8 cellular contexts compared by ENCODE assay signal in genomic region chr4:128287159-128287870, GRCh38. TPM values are rescaled to one million over a fixed set of nuclear protein-coding genes. Genes with fewer than 3 reads are reported as not detected.
DNase-seq lines count a peak whose midpoint lies in the region; ATAC-seq and TF ChIP-seq lines count a peak whose summit lies in the region.

TSS of gene PGRMC2 (minus strand) at chr4:128287813. CDS start at chr4:128287790, 23 bp downstream.

- peak within 1 kb of the TSS; percentile 88 for H3K4me3 ChIP-seq in osteoblast (ENCODE audit: insufficient read depth, low read length)

- H2AFZ ChIP-seq in osteoblast (ENCODE audit: low read length): peak within 1 kb of the TSS; percentile 65

- peaks cover 19% of the 10 kb centered on the region for H4K20me1 ChIP-seq in osteoblast (ENCODE audit: insufficient read depth, low read length)

- H3K9me3 Mint-ChIP-seq in activated CD8-positive, alpha-beta memory T cell treated with anti-CD3 and anti-CD28 coated beads, Interleukin-2, amount 10 ng/mL, durations not matched to agents 7 days and 5 days (ENCODE audit: low read depth): no peaks in the 10 kb centered on the region

- peaks cover 56% of the 10 kb centered on the region for H3K79me2 ChIP-seq in osteoblast (ENCODE audit: insufficient read depth, low read length)

- peaks cover 7% of the 10 kb centered on the region for H3K4me1 ChIP-seq in osteoblast (ENCODE audit: insufficient read depth, low read length)

- peak within 1 kb of the TSS; percentile 86 for H3K4me2 ChIP-seq in osteoblast (ENCODE audit: insufficient read depth, low read length)

- peak within 1 kb of the TSS; percentile 86 for H3K27ac ChIP-seq in osteoblast (ENCODE audit: low read depth, low read length)

- no peaks in the 10 kb centered on the region for H3K27me3 ChIP-seq in osteoblast (ENCODE audit: insufficient read depth, low read length)

- DNase-seq in DMS53 treated with DMSO at 0.1 percent for 48 hours (lab: John Stamatoyannopoulos, UW; ENCODE audit: unreplicated experiment): peak; percentile 28
- DNase-seq in GM20000 (ENCODE audit: low spot score): peak; percentile 15
- DNase-seq in activated CD8-positive, alpha-beta memory T cell treated with anti-CD3 and anti-CD28 coated beads, Interleukin-2, amount 10 ng/mL, durations not matched to agents 7 days and 5 days: peak; percentile 74
- DNase-seq in glomerular endothelial cell (ENCODE audit: extremely low read depth, low read depth, low spot score): no peak
- peak; percentile 39 for DNase-seq in osteoblast (ENCODE audit: insufficient read length, low spot score, missing footprints)
- no peak for DNase-seq in cortex of kidney (lab: John Stamatoyannopoulos, UW)

- TF ChIP-seq CTCF in GM20000 (IDR thresholded peaks at IDR 0.05; ENCODE audit: extremely low read depth, missing control alignments) (no peak), osteoblast (IDR thresholded peaks at IDR 0.05; ENCODE audit: extremely low read depth, low read depth, low read length) (no peak)

- CTCF ChIA-PET in activated CD8-positive, alpha-beta memory T cell treated with anti-CD3 and anti-CD28 coated beads, Interleukin-2, amount 10 ng/mL, durations not matched to agents 7 days and 5 days (lab: Charles Lee): interaction anchor here (1.3 to 2.3 kb wide), 2 partner anchors 9 to 68 kb away, joined by 3 to 4 read pairs; no protein-coding TSS in a partner anchor

- peak within 1 kb of the TSS; percentile 78 for H3K4me3 Mint-ChIP-seq in activated CD8-positive, alpha-beta memory T cell treated with anti-CD3 and anti-CD28 coated beads, Interleukin-2, amount 10 ng/mL, durations not matched to agents 7 days and 5 days

- no peaks in the 10 kb centered on the region for H3K9me3 ChIP-seq in osteoblast (ENCODE audit: low read depth, low read length)

- H3K27ac Mint-ChIP-seq in activated CD8-positive, alpha-beta memory T cell treated with anti-CD3 and anti-CD28 coated beads, Interleukin-2, amount 10 ng/mL, durations not matched to agents 7 days and 5 days: peak within 1 kb of the TSS; percentile 87

- peaks cover 22% of the 10 kb centered on the region for H3K36me3 Mint-ChIP-seq in activated CD8-positive, alpha-beta memory T cell treated with anti-CD3 and anti-CD28 coated beads, Interleukin-2, amount 10 ng/mL, durations not matched to agents 7 days and 5 days

- TF ChIP-seq RAD21 in Ishikawa (IDR thresholded peaks at IDR 0.05; ENCODE audit: low read depth): no peak

- no peak for ATAC-seq in activated CD8-positive, alpha-beta memory T cell treated with anti-CD3 and anti-CD28 coated beads, Interleukin-2, amount 10 ng/mL, durations not matched to agents 7 days and 5 days
- ATAC-seq in HG02970 (IDR thresholded peaks at IDR 0.05; ENCODE audit: low FRiP score, unreplicated experiment): no peak

- peaks cover 6% of the 10 kb centered on the region for H3K36me3 ChIP-seq in osteoblast (ENCODE audit: insufficient read depth, low read length)

- no peaks in the 10 kb centered on the region for H3K27me3 Mint-ChIP-seq in activated CD8-positive, alpha-beta memory T cell treated with anti-CD3 and anti-CD28 coated beads, Interleukin-2, amount 10 ng/mL, durations not matched to agents 7 days and 5 days

- TF ChIP-seq EP300 in Ishikawa (IDR thresholded peaks at IDR 0.05; ENCODE audit: borderline replicate concordance): peak; percentile 36; the same call in 1 of the 2 replicates

- peaks cover 31% of the 10 kb centered on the region for H3K4me1 Mint-ChIP-seq in activated CD8-positive, alpha-beta memory T cell treated with anti-CD3 and anti-CD28 coated beads, Interleukin-2, amount 10 ng/mL, durations not matched to agents 7 days and 5 days

TF ChIP-seq in Ishikawa, 13 proteins besides CTCF, POLR2A, EP300 and RAD21:
- TF ChIP-seq ZBTB7A (IDR thresholded peaks at IDR 0.05; ENCODE audit: low read depth): 0 out of 2 replicates have a peak, but pooled peaks have one; percentile 33
- peak; percentile 75; the same call in 1 of the 2 replicates for TF ChIP-seq TAF1 (IDR thresholded peaks at IDR 0.05; ENCODE audit: low read depth)
- no peak for TF ChIP-seq CEBPB (IDR thresholded peaks at IDR 0.05)
- peak; percentile 93 for TF ChIP-seq YY1 (IDR thresholded peaks at IDR 0.05; ENCODE audit: low read depth)
TF ChIP-seq in Ishikawa: peak in this region for 3.

RNA-seq across cellular contexts. Expression of gene PGRMC2, which starts in this region (rescaled TPM):
- 10 to 100 TPM; 35.3 to 35.9 TPM for total RNA-seq in activated CD8-positive, alpha-beta memory T cell treated with anti-CD3 and anti-CD28 coated beads, Interleukin-2, amount 10 ng/mL, durations not matched to agents 7 days and 5 days
- total RNA-seq in glomerular endothelial cell (22.6 and 48.3 TPM in 2 replicates), osteoblast (38.4 and 39.2 TPM in 2 replicates)

Comparison
In these comparisons a context has a peak if more than half of its experiments do, and no peak if none do; other contexts are left out.
1. DNase-seq: peak in DMS53 treated with DMSO at 0.1 percent for 48 hours (single experiment), GM20000 (single experiment), activated CD8-positive, alpha-beta memory T cell treated with anti-CD3 and anti-CD28 coated beads, Interleukin-2, amount 10 ng/mL, durations not matched to agents 7 days and 5 days (single experiment) and osteoblast (single experiment); none in glomerular endothelial cell (single experiment) and cortex of kidney (single experiment).